In the genomic region with DNA sequence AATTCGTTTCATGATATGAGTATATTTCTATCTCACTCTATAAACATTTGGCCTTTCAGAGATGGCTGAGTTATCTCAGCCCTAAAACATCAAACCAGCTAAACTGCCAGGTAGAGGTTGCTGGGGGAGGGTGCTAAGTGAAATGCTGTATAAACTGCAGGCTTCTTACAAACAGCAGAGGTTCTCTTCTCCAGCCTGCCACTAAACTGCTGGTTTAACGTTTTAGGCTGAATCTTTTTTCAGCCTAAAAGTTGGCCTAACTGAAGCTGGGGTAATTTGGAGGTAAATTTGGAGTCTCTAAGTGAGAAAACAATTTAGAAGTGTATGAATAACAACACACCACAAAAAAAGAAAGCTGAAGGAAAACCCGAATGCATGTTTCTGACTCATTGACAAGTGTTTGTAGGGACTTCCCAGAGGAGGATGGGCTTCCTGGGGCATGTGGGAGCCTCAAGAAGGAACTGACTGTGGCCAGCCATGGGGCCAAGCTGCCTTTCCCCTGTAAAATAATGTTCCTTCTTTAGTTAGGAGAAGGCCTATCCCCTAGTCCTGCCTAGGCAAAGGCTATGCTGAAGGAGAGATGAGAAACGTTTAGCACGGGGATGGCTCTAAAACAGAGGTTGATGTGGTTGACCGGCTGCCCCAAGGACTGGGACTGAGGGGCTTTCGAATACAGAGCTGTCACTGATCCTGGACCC, we compare ENCODE assay signal across 1 cellular context.
TF ChIP-seq lines count a peak whose summit lies in the region.

No MANE protein-coding gene starts in this region.

TF ChIP-seq in IMR-90, 13 proteins besides CTCF, POLR2A, EP300 and RAD21 (continued from another document):
- TF ChIP-seq, protein P1, sequence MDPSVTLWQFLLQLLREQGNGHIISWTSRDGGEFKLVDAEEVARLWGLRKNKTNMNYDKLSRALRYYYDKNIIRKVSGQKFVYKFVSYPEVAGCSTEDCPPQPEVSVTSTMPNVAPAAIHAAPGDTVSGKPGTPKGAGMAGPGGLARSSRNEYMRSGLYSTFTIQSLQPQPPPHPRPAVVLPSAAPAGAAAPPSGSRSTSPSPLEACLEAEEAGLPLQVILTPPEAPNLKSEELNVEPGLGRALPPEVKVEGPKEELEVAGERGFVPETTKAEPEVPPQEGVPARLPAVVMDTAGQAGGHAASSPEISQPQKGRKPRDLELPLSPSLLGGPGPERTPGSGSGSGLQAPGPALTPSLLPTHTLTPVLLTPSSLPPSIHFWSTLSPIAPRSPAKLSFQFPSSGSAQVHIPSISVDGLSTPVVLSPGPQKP (IDR thresholded peaks at IDR 0.05; ENCODE audit: borderline replicate concordance, low read depth, low read length): no peak
- TF ChIP-seq, protein P2, sequence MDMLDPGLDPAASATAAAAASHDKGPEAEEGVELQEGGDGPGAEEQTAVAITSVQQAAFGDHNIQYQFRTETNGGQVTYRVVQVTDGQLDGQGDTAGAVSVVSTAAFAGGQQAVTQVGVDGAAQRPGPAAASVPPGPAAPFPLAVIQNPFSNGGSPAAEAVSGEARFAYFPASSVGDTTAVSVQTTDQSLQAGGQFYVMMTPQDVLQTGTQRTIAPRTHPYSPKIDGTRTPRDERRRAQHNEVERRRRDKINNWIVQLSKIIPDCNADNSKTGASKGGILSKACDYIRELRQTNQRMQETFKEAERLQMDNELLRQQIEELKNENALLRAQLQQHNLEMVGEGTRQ (IDR thresholded peaks at IDR 0.05; ENCODE audit: low read depth, low read length): 0 out of 2 replicates have a peak, but pooled peaks have one; percentile 32
- peak; percentile 48; the same call in 1 of the 2 replicates for TF ChIP-seq MXI1 (IDR thresholded peaks at IDR 0.05; ENCODE audit: borderline replicate concordance, low read depth, low read length)
